Comparison of ENCODE assay signal across 8 cellular contexts in genomic region chr19:34364830-34365462, GRCh38. TPM values are rescaled to one million over a fixed set of nuclear protein-coding genes. Genes with fewer than 3 reads are reported as not detected.
DNase-seq lines count a peak whose midpoint lies in the region; ATAC-seq and TF ChIP-seq lines count a peak whose summit lies in the region.

TSS of gene GPI (plus strand) at chr19:34365196. CDS start at chr19:34365267, 71 bp downstream.

- intact Hi-C loops in psoas muscle (cut with DNase I), result loop anchor here in 1 of 2 donors (5.0 kb wide), 1 partner anchor 62 kb away; the partner anchor contains the start of gene UBA2

- H3K4me1 ChIP-seq in right atrium auricular region (peaks cover 0 to 42% of the 10 kb centered on the region in 2 donors), psoas muscle (peaks cover 35% of the 10 kb centered on the region)

- H3K36me3 ChIP-seq in right atrium auricular region (peaks cover 37% of the 10 kb centered on the region), psoas muscle (ENCODE audit: insufficient read depth in 1 of 2, low read depth in 1 of 2) (peaks cover 2 to 36% of the 10 kb centered on the region in 2 donors)

- CTCF ChIA-PET in GM10248 (lab: Yijun Ruan, JAX), result interaction anchor here (0.6 to 1.5 kb wide), 2 partner anchors 19 to 20 kb away, joined by 3 to 6 read pairs; no protein-coding TSS in a partner anchor

- 0 to 1% (median 0%) methylated on average over 29 to 67 of the region's 67 CpGs for WGBS in psoas muscle, 3 donors

- no peak for TF ChIP-seq CTCF in GM10248 (IDR thresholded peaks at IDR 0.05; ENCODE audit: control extremely low read depth, extremely low read depth, low read depth, missing control alignments)
- no peak for TF ChIP-seq CTCF in right atrium auricular region (IDR thresholded peaks at IDR 0.05)
- TF ChIP-seq CTCF in psoas muscle (IDR thresholded peaks at IDR 0.05), result no peak

- H3K9me3 ChIP-seq in right atrium auricular region (no peaks in the 10 kb centered on the region), psoas muscle (no peaks in the 10 kb centered on the region)

- no peaks in the 10 kb centered on the region for H3K27me3 ChIP-seq in right atrium auricular region
- H3K27me3 ChIP-seq in psoas muscle (ENCODE audit: insufficient read depth in 3 of 3, low read length in 2 of 3), result no peaks in the 10 kb centered on the region

- DNase-seq in GM10248 (ENCODE audit: extremely low spot score), result peak; percentile 88
- peak; percentile 60 for DNase-seq in NCI-H128 (lab: John Stamatoyannopoulos, UW; ENCODE audit: unreplicated experiment)
- DNase-seq in T-helper 2 cell, result peak; percentile 42 to 79 (median 54)
- peak in 45 of 56 donors; percentile 7 to 73 (median 44) for DNase-seq in amygdala (lab: John Stamatoyannopoulos, UW)
- DNase-seq in right atrium auricular region (ENCODE audit: low spot score), result no peak
- DNase-seq in psoas muscle, result peak; percentile 67 to 75
- DNase-seq in ureter (ENCODE audit: low spot score), result peak; percentile 65

- H3K27ac ChIP-seq in right atrium auricular region (peak within 1 kb of the TSS; percentile 83 to 84), psoas muscle (peak within 1 kb of the TSS; percentile 91)

- H3K4me3 ChIP-seq in right atrium auricular region (peak within 1 kb of the TSS; percentile 75 to 89), psoas muscle (peak within 1 kb of the TSS; percentile 99)

- POLR2A ChIA-PET in GM10248 (lab: Yijun Ruan, JAX), result interaction anchor here (0.5 to 0.7 kb wide), 3 partner anchors 15 to 991 kb away, joined by 3 to 4 read pairs (median 3); no protein-coding TSS in a partner anchor

- ATAC-seq in HG02571 (IDR thresholded peaks at IDR 0.05; ENCODE audit: unreplicated experiment) (peak; percentile 67), psoas muscle (peak; percentile 72 to 74 (median 72))

RNA-seq across cellular contexts. Expression of gene GPI, which starts in this region (rescaled TPM):
- total RNA-seq in right atrium auricular region (100 to 1,000 TPM; 340 to 413 TPM), psoas muscle (100 to 1,000 TPM; 170 to 259 (median 255) TPM), ureter (229 TPM)
- 100 to 1,000 TPM; 111 to 166 (median 125) TPM for polyA plus RNA-seq in psoas muscle
